9 cellular contexts compared by ENCODE assay signal in the genomic region with DNA sequence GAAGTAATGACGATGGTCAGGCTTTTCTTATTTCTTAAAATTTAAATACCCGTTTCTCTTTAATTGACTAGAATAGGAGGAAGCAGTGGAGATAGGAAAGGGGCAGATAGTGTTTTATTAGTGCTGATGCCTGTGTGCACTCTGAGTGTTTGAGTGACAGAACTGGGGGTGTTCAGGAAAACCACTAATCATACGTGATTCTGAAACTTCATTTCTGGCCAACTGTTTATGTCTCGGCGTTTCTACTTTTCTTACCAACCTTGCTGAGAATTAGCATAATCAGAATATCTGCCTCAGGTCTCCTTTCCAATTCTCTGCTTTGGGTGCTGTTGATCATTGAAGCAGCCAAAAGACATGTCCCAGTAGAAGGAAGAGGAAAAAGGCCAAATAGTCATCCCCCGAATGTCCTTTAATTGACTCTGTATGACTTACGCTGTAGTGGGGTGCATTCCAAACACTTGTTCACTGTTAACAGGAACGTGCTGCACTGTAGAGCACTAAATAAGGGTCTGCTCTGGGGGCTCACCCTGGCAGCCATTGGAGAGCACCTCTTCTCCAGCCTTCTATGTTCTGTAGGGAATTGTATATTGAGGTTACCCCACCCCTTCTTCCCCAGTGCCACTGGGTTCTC.
DNase-seq lines count a peak whose midpoint lies in the region; ATAC-seq and TF ChIP-seq lines count a peak whose summit lies in the region.
"Had no signal": no experiment of that assay in that cellular context is flagged by ENCODE, and none has a peak within 500 bp of the region (broad histone marks: within the 10 kb centered on the region; RNA-seq: fewer than 3 reads in every experiment).

No MANE protein-coding gene starts in this region.

- no peak for TF ChIP-seq POLR2A in uterus (IDR thresholded peaks at IDR 0.05)

- no peaks in the 10 kb centered on the region for H3K27me3 Mint-ChIP-seq in effector memory CD8-positive, alpha-beta T cell

- H3K36me3 ChIP-seq in uterus: no peaks in the 10 kb centered on the region
- H3K36me3 ChIP-seq: right lobe of liver had no signal

- ATAC-seq in HG03520 (IDR thresholded peaks at IDR 0.05; ENCODE audit: unreplicated experiment): peak; percentile 59
- ATAC-seq in effector memory CD8-positive, alpha-beta T cell (replicated peaks): peak; percentile 47

- intact Hi-C loops in uterus (cut with DNase I; ENCODE audit: low total_unique reads): no loop called here

- H3K4me3 ChIP-seq in uterus: no peak overlapping the region
- H3K4me3 ChIP-seq: right lobe of liver had no signal

- H3K4me1 Mint-ChIP-seq in effector memory CD8-positive, alpha-beta T cell (ENCODE audit: low read depth in 2 of 2): peaks cover 44 to 66% of the 10 kb centered on the region in 2 donors

- H3K27ac ChIP-seq in uterus: no peak overlapping the region

- H3K27me3 ChIP-seq in uterus: no peaks in the 10 kb centered on the region
- H3K27me3 ChIP-seq: right lobe of liver had no signal

- DNase-seq in ELF-1 (ENCODE audit: low read depth, low spot score): peak; percentile 3
- peak; percentile 66 for DNase-seq in GM20000 (ENCODE audit: low spot score)
- no peak for DNase-seq in effector memory CD8-positive, alpha-beta T cell
- no peak for DNase-seq in HUDEP-2 (lab: John Stamatoyannopoulos, UW; ENCODE audit: unreplicated experiment in 76 of 76)
- DNase-seq in HCEC 1CT: no peak
- no peak for DNase-seq in uterus
- no peak for DNase-seq in DMS79 treated with DMSO at 0.1 percent for 48 hours (lab: John Stamatoyannopoulos, UW)
- DNase-seq: right lobe of liver had no signal

- no peaks in the 10 kb centered on the region for H3K9me3 Mint-ChIP-seq in effector memory CD8-positive, alpha-beta T cell

- H3K9me3 ChIP-seq in uterus: no peaks in the 10 kb centered on the region
- H3K9me3 ChIP-seq: right lobe of liver had no signal

- peak overlapping the region; percentile 32 to 81 for H3K27ac Mint-ChIP-seq in effector memory CD8-positive, alpha-beta T cell

- H3K4me1 ChIP-seq in uterus: no peaks in the 10 kb centered on the region

- TF ChIP-seq CTCF in GM20000 (IDR thresholded peaks at IDR 0.05; ENCODE audit: extremely low read depth, missing control alignments): no peak
- no peak for TF ChIP-seq CTCF in uterus (IDR thresholded peaks at IDR 0.05)

- H3K36me3 Mint-ChIP-seq in effector memory CD8-positive, alpha-beta T cell (ENCODE audit: insufficient read depth): peaks cover 8% of the 10 kb centered on the region

- peak overlapping the region; percentile 49 to 64 for H3K4me3 Mint-ChIP-seq in effector memory CD8-positive, alpha-beta T cell

Comparison
In these comparisons a context has a peak if more than half of its experiments do, and no peak if none do; other contexts are left out.
1. DNase-seq: peak in ELF-1 (single experiment) and GM20000 (single experiment); none in effector memory CD8-positive, alpha-beta T cell (0 of 3), HUDEP-2 (0 of 76), HCEC 1CT (single experiment), uterus (0 of 2) and DMS79 treated with DMSO at 0.1 percent for 48 hours (single experiment).